ENCODE assay signal across 9 cellular contexts in the genomic region with DNA sequence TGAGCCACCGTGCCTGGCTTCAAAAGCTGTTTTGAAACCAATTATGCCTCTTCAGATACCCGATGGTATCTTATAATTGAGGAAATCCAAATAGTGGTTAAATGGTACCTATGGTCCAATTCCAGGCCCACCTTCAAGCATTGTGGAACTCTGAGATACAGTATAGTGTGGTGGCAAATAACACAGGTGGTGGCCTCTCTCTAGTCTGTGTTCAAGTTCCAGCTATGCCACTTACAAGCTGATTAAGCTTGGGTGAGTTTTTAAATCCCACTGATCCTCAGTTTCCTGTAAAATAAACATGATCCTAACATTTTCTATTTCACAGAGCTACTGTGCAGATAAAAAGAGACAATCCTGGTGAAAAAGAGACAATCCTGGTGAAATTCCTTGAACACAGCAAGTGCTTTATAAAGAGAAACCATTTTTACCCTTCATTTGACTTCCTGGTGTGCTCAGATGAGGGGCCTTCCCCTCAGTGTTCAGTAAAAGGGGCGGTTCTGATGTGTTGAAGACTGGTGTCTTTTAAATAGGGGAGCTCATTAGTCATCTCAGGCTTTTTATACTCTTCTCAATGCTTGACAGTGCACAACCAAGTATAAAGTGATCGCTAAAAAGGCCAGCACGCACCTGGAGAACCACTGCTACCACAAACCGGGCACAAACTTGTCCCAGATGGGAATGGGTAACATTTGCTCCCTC.
DNase-seq lines count a peak whose midpoint lies in the region; ATAC-seq lines count a peak whose summit lies in the region.
"Had no signal": no experiment of that assay in that cellular context is flagged by ENCODE, and none has a peak within 500 bp of the region (broad histone marks: within the 10 kb centered on the region; RNA-seq: fewer than 3 reads in every experiment).

No MANE protein-coding gene starts in this region.

- no peaks in the 10 kb centered on the region for H3K27me3 Mint-ChIP-seq in effector memory CD8-positive, alpha-beta T cell

- no peaks in the 10 kb centered on the region for H3K9me3 Mint-ChIP-seq in effector memory CD8-positive, alpha-beta T cell

- no peak overlapping the region for H3K27ac Mint-ChIP-seq in effector memory CD8-positive, alpha-beta T cell

- no peaks in the 10 kb centered on the region for H3K4me1 Mint-ChIP-seq in effector memory CD8-positive, alpha-beta T cell (ENCODE audit: low read depth in 2 of 2)

- no peak overlapping the region for H3K4me3 Mint-ChIP-seq in effector memory CD8-positive, alpha-beta T cell

- no peaks in the 10 kb centered on the region for H3K36me3 Mint-ChIP-seq in effector memory CD8-positive, alpha-beta T cell (ENCODE audit: insufficient read depth)

- DNase-seq in NCI-H82 (lab: John Stamatoyannopoulos, UW) = peak; percentile 28
- no peak for DNase-seq in NCI-H82 treated with DMSO at 0.1 percent for 48 hours (lab: John Stamatoyannopoulos, UW; ENCODE audit: unreplicated experiment)
- no peak for DNase-seq in effector memory CD8-positive, alpha-beta T cell
- DNase-seq in NCI-H2029 treated with DMSO at 0.1 percent for 48 hours (lab: John Stamatoyannopoulos, UW) = no peak
- no peak for DNase-seq in GF-D8 (lab: John Stamatoyannopoulos, UW)
- DNase-seq in DMS 273 treated with DMSO at 0.1 percent for 48 hours (lab: John Stamatoyannopoulos, UW) = no peak
- DNase-seq: 8988T had no signal

- ATAC-seq in GM21515 (IDR thresholded peaks at IDR 0.05; ENCODE audit: unreplicated experiment) (peak; percentile 92), HG03432 (IDR thresholded peaks at IDR 0.05; ENCODE audit: unreplicated experiment) (peak; percentile 99)
- ATAC-seq in effector memory CD8-positive, alpha-beta T cell (replicated peaks) = peak; percentile 72
